ENCODE assay signal across 34 cellular contexts in genomic region chr3:178807694-178808093, GRCh38.
"Had no signal": no experiment of that assay in that cellular context is flagged by ENCODE, and none has a peak within 500 bp of the region (broad histone marks: within the 10 kb centered on the region; RNA-seq: fewer than 3 reads in every experiment).

No MANE protein-coding gene starts in this region.

- H3K27ac Mint-ChIP-seq: activated naive CD4-positive, alpha-beta T cell treated with anti-CD3 and anti-CD28 coated beads for 36 hours; activated naive CD4-positive, alpha-beta T cell treated with anti-CD3 and anti-CD28 coated beads, Interleukin-2, amount 10 ng/mL, durations not matched to agents 7 days and 5 days; activated naive CD4-positive, alpha-beta T cell treated with anti-CD3 and anti-CD28 coated beads, Interleukin-2, amount 50 U/mL, for 24 hours; activated naive CD4-positive, alpha-beta T cell treated with anti-CD3 and anti-CD28 coated beads, Interleukin-2, amount 50 U/mL, for 72 hours; activated naive CD8-positive, alpha-beta T cell; activated naive CD8-positive, alpha-beta T cell treated with anti-CD3 and anti-CD28 coated beads for 36 hours; activated naive CD8-positive, alpha-beta T cell treated with anti-CD3 and anti-CD28 coated beads, Interleukin-2, amount 10 ng/mL, durations not matched to agents 7 days and 5 days; activated naive CD8-positive, alpha-beta T cell treated with anti-CD3 and anti-CD28 coated beads, Interleukin-2, amount 50 U/mL, for 24 hours; activated T-cell treated with anti-CD3 and anti-CD28 coated beads, Interleukin-2, amount 50 U/mL, for 24 hours; activated T-cell treated with anti-CD3 and anti-CD28 coated beads, Interleukin-2, amount 50 U/mL, for 72 hours; activated T-helper 1 cell treated with anti-CD3 and anti-CD28 coated beads, Interleukin-12 subunit alpha, Interleukin-12 subunit beta, Interleukin-2, Interleukin-4 antibody, amounts not matched to agents 30 ng/mL and 10 ng/mL and 1 ng/mL, durations not matched to agents 14 hours and 24 hours and 36 hours; activated T-helper 17 cell treated with anti-CD3 and anti-CD28 coated beads, Interleukin-2, amount 50 U/mL, for 72 hours; activated T-helper 2 cell treated with anti-CD3 and anti-CD28 coated beads, Interferon-gamma antibody, Interleukin-2, Interleukin-4, amounts not matched to agents 10 μg/mL and 5 μg/mL and 100 μg/mL, durations not matched to agents 14 hours and 24 hours and 36 hours had no signal

- DNase-seq: activated effector memory CD4-positive, alpha-beta T cell treated with anti-CD3 and anti-CD28 coated beads, Interleukin-2, amount 50 U/mL, for 16 hours; activated effector memory CD4-positive, alpha-beta T cell treated with Interleukin-2 at 50 U/mL for 16 hours; activated gamma-delta T cell; activated gamma-delta T cell treated with Interleukin-2 at 50 U/mL for 16 hours; activated naive CD4-positive, alpha-beta T cell; activated naive CD4-positive, alpha-beta T cell treated with anti-CD3 and anti-CD28 coated beads for 36 hours; activated naive CD4-positive, alpha-beta T cell treated with anti-CD3 and anti-CD28 coated beads, Interleukin-2, amount 10 ng/mL, durations not matched to agents 7 days and 5 days; activated naive CD4-positive, alpha-beta T cell treated with anti-CD3 and anti-CD28 coated beads, Interleukin-2, amount 50 U/mL, for 16 hours; activated naive CD4-positive, alpha-beta T cell treated with Interleukin-2 at 50 U/mL for 16 hours; activated naive CD8-positive, alpha-beta T cell treated with anti-CD3 and anti-CD28 coated beads for 36 hours; activated naive CD8-positive, alpha-beta T cell treated with anti-CD3 and anti-CD28 coated beads, Interleukin-2, amount 10 ng/mL, durations not matched to agents 7 days and 5 days; activated naive CD8-positive, alpha-beta T cell treated with anti-CD3 and anti-CD28 coated beads, Interleukin-2, amount 50 U/mL, for 24 hours; activated T-cell treated with anti-CD3 and anti-CD28 coated beads, Interleukin-2, amount 50 U/mL, for 24 hours; activated T-cell treated with anti-CD3 and anti-CD28 coated beads, Interleukin-2, amount 50 U/mL, for 4 hours; activated T-cell treated with anti-CD3 and anti-CD28 coated beads, Interleukin-2, amount 50 U/mL, for 48 hours; activated T-cell treated with anti-CD3 and anti-CD28 coated beads, Interleukin-2, amount 50 U/mL, for 72 hours; adrenal gland; amniotic stem cell; amygdala; anterior cingulate cortex; aorta; body of pancreas; brain microvascular endothelial cell; caudate nucleus; central memory CD4-positive, alpha-beta T cell; cerebellar nuclear complex had no signal

- ATAC-seq: activated naive CD4-positive, alpha-beta T cell treated with anti-CD3 and anti-CD28 coated beads, Interleukin-2, amount 50 U/mL, for 72 hours; activated naive CD8-positive, alpha-beta T cell treated with anti-CD3 and anti-CD28 coated beads, Interleukin-2, amount 50 U/mL, for 24 hours; activated T-cell treated with anti-CD3 and anti-CD28 coated beads, Interleukin-2, amount 50 U/mL, for 4 hours; activated T-cell treated with anti-CD3 and anti-CD28 coated beads, Interleukin-2, amount 50 U/mL, for 72 hours; activated T-helper 17 cell treated with anti-CD3 and anti-CD28 coated beads, Interleukin-2, amount 50 U/mL, for 72 hours; body of pancreas had no signal

- H3K4me1 Mint-ChIP-seq: activated naive CD4-positive, alpha-beta T cell treated with anti-CD3 and anti-CD28 coated beads, Interleukin-2, amount 10 ng/mL, durations not matched to agents 7 days and 5 days; activated naive CD4-positive, alpha-beta T cell treated with anti-CD3 and anti-CD28 coated beads, Interleukin-2, amount 50 U/mL, for 24 hours; activated naive CD8-positive, alpha-beta T cell treated with anti-CD3 and anti-CD28 coated beads for 36 hours; activated naive CD8-positive, alpha-beta T cell treated with anti-CD3 and anti-CD28 coated beads, Interleukin-2, amount 10 ng/mL, durations not matched to agents 7 days and 5 days; activated naive CD8-positive, alpha-beta T cell treated with anti-CD3 and anti-CD28 coated beads, Interleukin-2, amount 50 U/mL, for 24 hours; activated T-helper 17 cell treated with anti-CD3 and anti-CD28 coated beads, Interleukin-2, amount 50 U/mL, for 72 hours; central memory CD8-positive, alpha-beta T cell had no signal

- H3K9me3 Mint-ChIP-seq: activated naive CD4-positive, alpha-beta T cell treated with anti-CD3 and anti-CD28 coated beads for 36 hours; activated naive CD4-positive, alpha-beta T cell treated with anti-CD3 and anti-CD28 coated beads, Interleukin-2, amount 10 ng/mL, durations not matched to agents 7 days and 5 days; activated naive CD4-positive, alpha-beta T cell treated with anti-CD3 and anti-CD28 coated beads, Interleukin-2, amount 50 U/mL, for 24 hours; activated naive CD4-positive, alpha-beta T cell treated with anti-CD3 and anti-CD28 coated beads, Interleukin-2, amount 50 U/mL, for 72 hours; activated naive CD8-positive, alpha-beta T cell treated with anti-CD3 and anti-CD28 coated beads for 36 hours; activated naive CD8-positive, alpha-beta T cell treated with anti-CD3 and anti-CD28 coated beads, Interleukin-2, amount 10 ng/mL, durations not matched to agents 7 days and 5 days; activated naive CD8-positive, alpha-beta T cell treated with anti-CD3 and anti-CD28 coated beads, Interleukin-2, amount 50 U/mL, for 24 hours; activated T-cell treated with anti-CD3 and anti-CD28 coated beads, Interleukin-2, amount 50 U/mL, for 24 hours; activated T-cell treated with anti-CD3 and anti-CD28 coated beads, Interleukin-2, amount 50 U/mL, for 4 hours; activated T-cell treated with anti-CD3 and anti-CD28 coated beads, Interleukin-2, amount 50 U/mL, for 72 hours; activated T-helper 1 cell treated with anti-CD3 and anti-CD28 coated beads, Interleukin-12 subunit alpha, Interleukin-12 subunit beta, Interleukin-2, Interleukin-4 antibody, amounts not matched to agents 30 ng/mL and 10 ng/mL and 1 ng/mL, durations not matched to agents 14 hours and 24 hours and 36 hours; activated T-helper 17 cell treated with anti-CD3 and anti-CD28 coated beads, Interleukin-2, amount 50 U/mL, for 72 hours; activated T-helper 2 cell treated with anti-CD3 and anti-CD28 coated beads, Interferon-gamma antibody, Interleukin-2, Interleukin-4, amounts not matched to agents 10 μg/mL and 5 μg/mL and 100 μg/mL, durations not matched to agents 14 hours and 24 hours and 36 hours; brain had no signal

- H3K4me3 Mint-ChIP-seq: activated naive CD4-positive, alpha-beta T cell treated with anti-CD3 and anti-CD28 coated beads for 36 hours; activated naive CD4-positive, alpha-beta T cell treated with anti-CD3 and anti-CD28 coated beads, Interleukin-2, amount 10 ng/mL, durations not matched to agents 7 days and 5 days; activated naive CD4-positive, alpha-beta T cell treated with anti-CD3 and anti-CD28 coated beads, Interleukin-2, amount 50 U/mL, for 24 hours; activated naive CD8-positive, alpha-beta T cell; activated naive CD8-positive, alpha-beta T cell treated with anti-CD3 and anti-CD28 coated beads for 36 hours; activated naive CD8-positive, alpha-beta T cell treated with anti-CD3 and anti-CD28 coated beads, Interleukin-2, amount 10 ng/mL, durations not matched to agents 7 days and 5 days; activated naive CD8-positive, alpha-beta T cell treated with anti-CD3 and anti-CD28 coated beads, Interleukin-2, amount 50 U/mL, for 24 hours; activated T-cell treated with anti-CD3 and anti-CD28 coated beads, Interleukin-2, amount 50 U/mL, for 24 hours; activated T-cell treated with anti-CD3 and anti-CD28 coated beads, Interleukin-2, amount 50 U/mL, for 4 hours; activated T-cell treated with anti-CD3 and anti-CD28 coated beads, Interleukin-2, amount 50 U/mL, for 72 hours; activated T-helper 1 cell treated with anti-CD3 and anti-CD28 coated beads, Interleukin-12 subunit alpha, Interleukin-12 subunit beta, Interleukin-2, Interleukin-4 antibody, amounts not matched to agents 30 ng/mL and 10 ng/mL and 1 ng/mL, durations not matched to agents 14 hours and 24 hours and 36 hours; activated T-helper 17 cell treated with anti-CD3 and anti-CD28 coated beads, Interleukin-2, amount 50 U/mL, for 72 hours; brain; central memory CD8-positive, alpha-beta T cell had no signal

- H3K27me3 Mint-ChIP-seq: activated naive CD4-positive, alpha-beta T cell treated with anti-CD3 and anti-CD28 coated beads, Interleukin-2, amount 10 ng/mL, durations not matched to agents 7 days and 5 days; activated naive CD8-positive, alpha-beta T cell; activated naive CD8-positive, alpha-beta T cell treated with anti-CD3 and anti-CD28 coated beads for 36 hours; activated naive CD8-positive, alpha-beta T cell treated with anti-CD3 and anti-CD28 coated beads, Interleukin-2, amount 10 ng/mL, durations not matched to agents 7 days and 5 days; activated T-cell treated with anti-CD3 and anti-CD28 coated beads, Interleukin-2, amount 50 U/mL, for 24 hours; activated T-helper 17 cell treated with anti-CD3 and anti-CD28 coated beads, Interleukin-2, amount 50 U/mL, for 72 hours; brain; central memory CD8-positive, alpha-beta T cell had no signal

- H3K36me3 Mint-ChIP-seq: activated naive CD4-positive, alpha-beta T cell treated with anti-CD3 and anti-CD28 coated beads, Interleukin-2, amount 10 ng/mL, durations not matched to agents 7 days and 5 days; activated naive CD4-positive, alpha-beta T cell treated with anti-CD3 and anti-CD28 coated beads, Interleukin-2, amount 50 U/mL, for 24 hours; activated naive CD4-positive, alpha-beta T cell treated with anti-CD3 and anti-CD28 coated beads, Interleukin-2, amount 50 U/mL, for 72 hours; activated naive CD8-positive, alpha-beta T cell; activated naive CD8-positive, alpha-beta T cell treated with anti-CD3 and anti-CD28 coated beads for 36 hours; activated naive CD8-positive, alpha-beta T cell treated with anti-CD3 and anti-CD28 coated beads, Interleukin-2, amount 10 ng/mL, durations not matched to agents 7 days and 5 days; brain had no signal
